Comparison of ENCODE assay signal across 29 cellular contexts in the genomic region with DNA sequence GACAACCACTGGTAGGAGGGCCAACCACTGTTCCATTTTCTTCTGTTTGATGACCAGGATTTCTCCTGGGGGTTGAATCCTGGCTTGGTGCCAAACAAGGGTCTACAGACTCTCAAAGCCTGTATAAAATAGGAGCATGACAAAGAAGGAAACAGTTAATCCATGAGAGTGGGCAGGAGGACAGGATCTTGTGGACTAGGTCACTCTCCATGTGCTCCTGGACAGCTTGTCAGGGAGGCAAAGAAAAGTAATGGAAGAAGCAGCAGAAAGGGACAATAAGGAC.
DNase-seq lines count a peak whose midpoint lies in the region; ATAC-seq, FAIRE-seq and TF ChIP-seq lines count a peak whose summit lies in the region.
"Had no signal": no experiment of that assay in that cellular context is flagged by ENCODE, and none has a peak within 500 bp of the region (broad histone marks: within the 10 kb centered on the region; RNA-seq: fewer than 3 reads in every experiment).

No MANE protein-coding gene starts in this region.

- RAD21 ChIA-PET in GM12878 (lab: Charles Lee; ENCODE audit: unreplicated experiment): interaction anchor here (0.6 kb wide), 1 partner anchor 1753 kb away, joined by 3 read pairs; no protein-coding TSS in a partner anchor

- H3K36me3 Mint-ChIP-seq in T-cell: no peaks in the 10 kb centered on the region
- H3K36me3 Mint-ChIP-seq: activated naive CD8-positive, alpha-beta T cell treated with anti-CD3 and anti-CD28 coated beads, Interleukin-2, amount 10 ng/mL, durations not matched to agents 7 days and 5 days; naive B cell; WTC11 had no signal

- POLR2A ChIA-PET in A673 (lab: Charles Lee; ENCODE audit: low non-redundant PET): no interaction called here
- POLR2A ChIA-PET in GM12878 (lab: Charles Lee): no interaction called here
- POLR2A ChIA-PET in T-cell (lab: Charles Lee): no interaction called here

- no peaks in the 10 kb centered on the region for H3K27me3 ChIP-seq in A673 (replicated peaks; ENCODE audit: insufficient read depth, low read depth, low read length, poor library complexity)
- no peaks in the 10 kb centered on the region for H3K27me3 ChIP-seq in GM12878 (replicated peaks in 1 of 2; ENCODE audit: control insufficient read depth in 2 of 2, insufficient read depth in 2 of 2, low read length in 1 of 2)
- H3K27me3 ChIP-seq in right lobe of liver: no peaks in the 10 kb centered on the region
- H3K27me3 ChIP-seq: BLaER1 treated with 17β-estradiol and CSF1 and Interleukin-3, amounts not matched to agents 10 nM and 100 nM; ovary had no signal

- H3K27me3 Mint-ChIP-seq in T-cell: peaks cover 0 to 6% of the 10 kb centered on the region in 2 donors
- H3K27me3 Mint-ChIP-seq: effector memory CD8-positive, alpha-beta T cell had no signal

- H3K4me3 ChIP-seq in A673 (ENCODE audit: low read depth, low read length, poor library complexity, severe bottlenecking) (no peak overlapping the region), GM12878 (no peak overlapping the region), right lobe of liver (peak overlapping the region in 1 of 3 donors; percentile 27)
- H3K4me3 ChIP-seq: BLaER1 treated with 17β-estradiol and CSF1 and Interleukin-3, amounts not matched to agents 10 nM and 100 nM; ovary had no signal

- H3K4me1 ChIP-seq in A673 (ENCODE audit: insufficient read depth, low read length, poor library complexity, severe bottlenecking) (peaks cover 21% of the 10 kb centered on the region), GM12878 (ENCODE audit: control insufficient read depth, insufficient read depth, low read length) (peaks cover 12% of the 10 kb centered on the region), right lobe of liver (peaks cover 0 to 40% (median 9%) of the 10 kb centered on the region in 4 donors)

- no peak overlapping the region for H3K4me3 Mint-ChIP-seq in T-cell
- H3K4me3 Mint-ChIP-seq: activated naive CD8-positive, alpha-beta T cell treated with anti-CD3 and anti-CD28 coated beads, Interleukin-2, amount 10 ng/mL, durations not matched to agents 7 days and 5 days; effector memory CD8-positive, alpha-beta T cell; naive B cell; T-helper 2 cell treated with Interferon-gamma antibody and Interleukin-4, amounts not matched to agents 5 μg/mL and 100 μg/mL, for 36 hours; WTC11 had no signal

- ATAC-seq in GM21367 (IDR thresholded peaks at IDR 0.05; ENCODE audit: unreplicated experiment): peak; percentile 12
- ATAC-seq in GM12878: no peak; the same call in 2 of the 3 replicates
- ATAC-seq in right lobe of liver: peak in 2 of 4 donors; percentile 3 to 19
- ATAC-seq in GM21737 (IDR thresholded peaks at IDR 0.05; ENCODE audit: unreplicated experiment): no peak
- ATAC-seq in T-cell (replicated peaks in 1 of 4): no peak
- ATAC-seq: effector memory CD8-positive, alpha-beta T cell; esophagus mucosa; HCT116; sciatic nerve; WTC11 had no signal

- CTCF ChIA-PET in A673 (lab: Charles Lee): no interaction called here
- CTCF ChIA-PET in GM12878 (lab: Yijun Ruan, JAX): no interaction called here
- CTCF ChIA-PET in T-cell (lab: Charles Lee): no interaction called here

- no peaks in the 10 kb centered on the region for H3K9me3 Mint-ChIP-seq in T-cell
- H3K9me3 Mint-ChIP-seq: activated naive CD8-positive, alpha-beta T cell treated with anti-CD3 and anti-CD28 coated beads, Interleukin-2, amount 10 ng/mL, durations not matched to agents 7 days and 5 days; activated T-helper 2 cell treated with anti-CD3 and anti-CD28 coated beads, Interferon-gamma antibody, Interleukin-2, Interleukin-4, amounts not matched to agents 10 μg/mL and 5 μg/mL and 100 μg/mL, durations not matched to agents 14 hours and 24 hours and 36 hours; naive B cell; T-helper 2 cell treated with Interferon-gamma antibody and Interleukin-4, amounts not matched to agents 5 μg/mL and 100 μg/mL, for 36 hours; WTC11 had no signal

- H3K27ac ChIP-seq in A673 (ENCODE audit: low read depth, low read length, poor library complexity, severe bottlenecking) (no peak overlapping the region), GM12878 (ENCODE audit: control insufficient read depth, insufficient read depth) (no peak overlapping the region), right lobe of liver (peak overlapping the region; percentile 45 to 81 (median 75))
- H3K27ac ChIP-seq: BLaER1 treated with 17β-estradiol and CSF1 and Interleukin-3, amounts not matched to agents 10 nM and 100 nM; ovary had no signal

- H2AFZ ChIP-seq in GM12878 (ENCODE audit: control insufficient read depth, low read depth, low read length): no peak overlapping the region

- intact Hi-C loops in A673 (cut with micrococcal nuclease; ENCODE audit: unreplicated experiment): no loop called here
- intact Hi-C loops in GM12878 (cut with micrococcal nuclease; ENCODE audit: unreplicated experiment): no loop called here
- intact Hi-C loops in right lobe of liver (cut with DNase I): loop anchor here in 1 of 2 donors (10.0 kb wide), 1 partner anchor 1222 kb away; no protein-coding TSS in a partner anchor

- in situ Hi-C loops in GM12878 (cut with MboI): loop anchor here (10.0 kb wide), 1 partner anchor 862 kb away; no protein-coding TSS in a partner anchor

- no peaks in the 10 kb centered on the region for H4K20me1 ChIP-seq in GM12878 (ENCODE audit: control insufficient read depth, insufficient read depth)
- H4K20me1 ChIP-seq: BLaER1 treated with 17β-estradiol and CSF1 and Interleukin-3, amounts not matched to agents 10 nM and 100 nM had no signal

- TF ChIP-seq RAD21 in GM12878 (IDR thresholded peaks at IDR 0.05; ENCODE audit: insufficient read depth, low read depth, low read length): no peak

- no peak for TF ChIP-seq CTCF in A673 (conservative IDR thresholded peaks at IDR 0.05; ENCODE audit: low read depth, low read length)
- no peak for TF ChIP-seq CTCF in GM12878 (IDR thresholded peaks at IDR 0.05 in 2 of 3, conservative IDR thresholded peaks at IDR 0.05 in 1 of 3; ENCODE audit: control insufficient read depth in 2 of 3, extremely low read depth in 1 of 3, insufficient read depth in 1 of 3, low read depth in 3 of 3, low read length in 3 of 3)
- no peak for TF ChIP-seq CTCF in right lobe of liver (IDR thresholded peaks at IDR 0.05)

- BruUV-seq in A673 (replicated peaks; lab: Mats Ljungman, UMichigan): no TSS peak
- no TSS peak for BruUV-seq in GM12878 (replicated peaks; lab: Mats Ljungman, UMichigan)

- no peak overlapping the region; the same call in 1 of the 2 replicates for H3K4me2 ChIP-seq in GM12878 (ENCODE audit: control insufficient read depth, insufficient read depth)
- H3K4me2 ChIP-seq: BLaER1 treated with 17β-estradiol and CSF1 and Interleukin-3, amounts not matched to agents 10 nM and 100 nM had no signal

- no peaks in the 10 kb centered on the region for H3K4me1 Mint-ChIP-seq in T-cell
- H3K4me1 Mint-ChIP-seq: activated naive CD8-positive, alpha-beta T cell treated with anti-CD3 and anti-CD28 coated beads, Interleukin-2, amount 10 ng/mL, durations not matched to agents 7 days and 5 days had no signal

- TF ChIP-seq POLR2A in GM12878 (IDR thresholded peaks at IDR 0.05; ENCODE audit: low read depth, low read length) (no peak), right lobe of liver (IDR thresholded peaks at IDR 0.05) (no peak)

- TF ChIP-seq EP300 in GM12878 (IDR thresholded peaks at IDR 0.05; ENCODE audit: borderline replicate concordance in 1 of 2, control insufficient read depth in 1 of 2, low read depth in 2 of 2, low read length in 2 of 2): no peak

- H3K79me2 ChIP-seq in GM12878 (ENCODE audit: control insufficient read depth, insufficient read depth, low read length): no peaks in the 10 kb centered on the region

- DNase-seq in A673 (ENCODE audit: low spot score) (peak; percentile 39), GM12878 (ENCODE audit: low read depth, low spot score) (no peak), right lobe of liver (no peak), SKM-1 (lab: John Stamatoyannopoulos, UW; ENCODE audit: unreplicated experiment) (no peak), NCI-H146 treated with DMSO at 0.1 percent for 48 hours (lab: John Stamatoyannopoulos, UW; ENCODE audit: unreplicated experiment) (no peak), T-cell (no peak)
- DNase-seq: activated naive CD8-positive, alpha-beta T cell treated with anti-CD3 and anti-CD28 coated beads, Interleukin-2, amount 10 ng/mL, durations not matched to agents 7 days and 5 days; DND-41; effector memory CD8-positive, alpha-beta T cell; Kasumi-1; kidney glomerular epithelial cell; mesenchymal stem cell; naive B cell; NCI-H187 treated with DMSO at 0.1 percent for 48 hours; NCI-H510A; ovary; RPMI8226 had no signal

- H3K27ac Mint-ChIP-seq in T-cell: no peak overlapping the region
- H3K27ac Mint-ChIP-seq: activated naive CD8-positive, alpha-beta T cell treated with anti-CD3 and anti-CD28 coated beads, Interleukin-2, amount 10 ng/mL, durations not matched to agents 7 days and 5 days; activated T-helper 2 cell treated with anti-CD3 and anti-CD28 coated beads, Interferon-gamma antibody, Interleukin-2, Interleukin-4, amounts not matched to agents 10 μg/mL and 5 μg/mL and 100 μg/mL, durations not matched to agents 14 hours and 24 hours and 36 hours; effector memory CD8-positive, alpha-beta T cell; T-helper 2 cell treated with Interferon-gamma antibody and Interleukin-4, amounts not matched to agents 5 μg/mL and 100 μg/mL, for 36 hours; WTC11 had no signal

- FAIRE-seq in GM12878 (lab: Jason Lieb, UNC): no peak
- FAIRE-seq: frontal cortex, GM12891, HTR-8/SVneo had no signal

- H3K9ac ChIP-seq in GM12878 (ENCODE audit: control insufficient read depth, insufficient read depth, low read length): no peak overlapping the region
- H3K9ac ChIP-seq: BLaER1 treated with 17β-estradiol and CSF1 and Interleukin-3, amounts not matched to agents 10 nM and 100 nM had no signal

- H3K9me3 ChIP-seq in A673 (ENCODE audit: low read depth, low read length, poor library complexity, severe bottlenecking) (no peaks in the 10 kb centered on the region), GM12878 (replicated peaks; ENCODE audit: control insufficient read depth, insufficient read depth, low read length) (no peaks in the 10 kb centered on the region), right lobe of liver (no peaks in the 10 kb centered on the region)
- H3K9me3 ChIP-seq: BLaER1 treated with 17β-estradiol and CSF1 and Interleukin-3, amounts not matched to agents 10 nM and 100 nM; ovary had no signal

- SMC1A ChIA-PET in GM12878 (lab: Charles Lee; ENCODE audit: uncharacterized antibody, unreplicated experiment): no interaction called here

- H3K36me3 ChIP-seq in A673 (ENCODE audit: insufficient read depth, low read length, poor library complexity, severe bottlenecking) (no peaks in the 10 kb centered on the region), GM12878 (ENCODE audit: control insufficient read depth in 2 of 2, insufficient read depth in 2 of 2, low read length in 1 of 2) (no peaks in the 10 kb centered on the region), right lobe of liver (no peaks in the 10 kb centered on the region)
- H3K36me3 ChIP-seq: BLaER1 treated with 17β-estradiol and CSF1 and Interleukin-3, amounts not matched to agents 10 nM and 100 nM; ovary had no signal

TF ChIP-seq in GM12878, 131 proteins besides CTCF, POLR2A, EP300 and RAD21:
- TF ChIP-seq SMAD1 (IDR thresholded peaks at IDR 0.05; ENCODE audit: low read depth, partially characterized antibody): peak; percentile 80
- no peak for TF ChIP-seq NR2F1 (conservative IDR thresholded peaks at IDR 0.05)
TF ChIP-seq in GM12878: peak in this region for 1.

Comparison
In these comparisons a context has a peak if more than half of its experiments do, and no peak if none do; other contexts are left out.
1. H3K27ac ChIP-seq: peak in right lobe of liver (3 of 3); none in A673 (single experiment) and GM12878 (single experiment).